Comparison of ENCODE assay signal across 8 cellular contexts in genomic region chr3:42066516-42067181, GRCh38. TPM values are rescaled to one million over a fixed set of nuclear protein-coding genes. Genes with fewer than 3 reads are reported as not detected.
DNase-seq lines count a peak whose midpoint lies in the region; ATAC-seq lines count a peak whose summit lies in the region.

No MANE protein-coding gene starts in this region.

- H3K27me3 Mint-ChIP-seq in dendritic cell treated with granulocyte-macrophage colony-stimulating factor and Interleukin-4, amounts not matched to agents 40 ng/mL and 50 ng/mL, for 4 days = no peaks in the 10 kb centered on the region
- H3K27me3 Mint-ChIP-seq in immature natural killer cell (ENCODE audit: low read depth in 3 of 3) = peaks cover 0 to 2% (median 0%) of the 10 kb centered on the region in 3 donors

- H3K4me1 ChIP-seq in HUES6 (ENCODE audit: control insufficient read depth, insufficient read depth, low read length) = peaks cover 38% of the 10 kb centered on the region

- H3K27ac Mint-ChIP-seq in dendritic cell treated with granulocyte-macrophage colony-stimulating factor and Interleukin-4, amounts not matched to agents 40 ng/mL and 50 ng/mL, for 4 days = peak overlapping the region; percentile 86
- H3K27ac Mint-ChIP-seq in immature natural killer cell = peak overlapping the region in 2 of 6 donors; percentile 35 to 44

- no peaks in the 10 kb centered on the region for H3K36me3 Mint-ChIP-seq in dendritic cell treated with granulocyte-macrophage colony-stimulating factor and Interleukin-4, amounts not matched to agents 40 ng/mL and 50 ng/mL, for 4 days (ENCODE audit: low read depth)
- no peaks in the 10 kb centered on the region for H3K36me3 Mint-ChIP-seq in immature natural killer cell

- no peak overlapping the region for H3K9ac ChIP-seq in HUES6 (ENCODE audit: low read length)

- intact Hi-C loops in dendritic cell treated with granulocyte-macrophage colony-stimulating factor and Interleukin-4, amounts not matched to agents 40 ng/mL and 50 ng/mL, for 4 days (cut with micrococcal nuclease) = loop anchor here (1.0 to 5.0 kb wide), 2 partner anchors 39 to 53 kb away; no protein-coding TSS in a partner anchor

- peak overlapping the region; percentile 2 for H3K4me3 Mint-ChIP-seq in dendritic cell treated with granulocyte-macrophage colony-stimulating factor and Interleukin-4, amounts not matched to agents 40 ng/mL and 50 ng/mL, for 4 days
- H3K4me3 Mint-ChIP-seq in immature natural killer cell = no peak overlapping the region

- DNase-seq in DMS 273 (lab: John Stamatoyannopoulos, UW; ENCODE audit: unreplicated experiment) = peak; percentile 83
- DNase-seq in myocyte (ENCODE audit: low read depth) = peak; percentile 93
- no peak for DNase-seq in amygdala (lab: John Stamatoyannopoulos, UW)
- no peak for DNase-seq in stimulated activated CD4-positive, alpha-beta T cell treated with anti-CD3 and anti-CD28 coated beads, Interleukin-4, amount 100 ng/mL, for 24 hours
- DNase-seq in immature natural killer cell = no peak

- peak overlapping the region; percentile 35; the same call in 1 of the 2 replicates for H3K27ac ChIP-seq in HUES6 (ENCODE audit: low read depth, low read length)

- no peaks in the 10 kb centered on the region for H3K36me3 ChIP-seq in HUES6 (ENCODE audit: control insufficient read depth, insufficient read depth, low read length)

- H3K9me3 ChIP-seq in HUES6 (ENCODE audit: control insufficient read depth, insufficient read depth, low read depth, low read length) = no peaks in the 10 kb centered on the region

- H3K4me1 Mint-ChIP-seq in dendritic cell treated with granulocyte-macrophage colony-stimulating factor and Interleukin-4, amounts not matched to agents 40 ng/mL and 50 ng/mL, for 4 days (ENCODE audit: low read depth) = peaks cover 58% of the 10 kb centered on the region
- H3K4me1 Mint-ChIP-seq in immature natural killer cell = peaks cover 28 to 47% of the 10 kb centered on the region in 2 donors

- no peaks in the 10 kb centered on the region for H3K9me3 Mint-ChIP-seq in dendritic cell treated with granulocyte-macrophage colony-stimulating factor and Interleukin-4, amounts not matched to agents 40 ng/mL and 50 ng/mL, for 4 days
- H3K9me3 Mint-ChIP-seq in immature natural killer cell = no peaks in the 10 kb centered on the region

- no peak for ATAC-seq in GM21367 (IDR thresholded peaks at IDR 0.05; ENCODE audit: unreplicated experiment)

- H3K4me3 ChIP-seq in HUES6 (ENCODE audit: low read depth, low read length) = no peak overlapping the region

- H3K27me3 ChIP-seq in HUES6 (ENCODE audit: control insufficient read depth, insufficient read depth, low read length) = no peaks in the 10 kb centered on the region

RNA-seq across cellular contexts. Expression of gene TRAK1, which starts 24.5 kb away (rescaled TPM):
- 75.5 and 117 TPM in 2 replicates for total RNA-seq in myocyte
- polyA plus RNA-seq in myocyte (2012) = 65.8 TPM
- 1 to 10 TPM; 2.1 to 7.8 (median 4.4) TPM for polyA plus RNA-seq in immature natural killer cell

Comparison
In these comparisons a context has a peak if more than half of its experiments do, and no peak if none do; other contexts are left out.
1. DNase-seq: peak in DMS 273 (single experiment) and myocyte (single experiment); none in amygdala (0 of 56), stimulated activated CD4-positive, alpha-beta T cell treated with anti-CD3 and anti-CD28 coated beads, Interleukin-4, amount 100 ng/mL, for 24 hours (single experiment) and immature natural killer cell (0 of 3).